ENCODE assay signal across 8 cellular contexts in the genomic region with DNA sequence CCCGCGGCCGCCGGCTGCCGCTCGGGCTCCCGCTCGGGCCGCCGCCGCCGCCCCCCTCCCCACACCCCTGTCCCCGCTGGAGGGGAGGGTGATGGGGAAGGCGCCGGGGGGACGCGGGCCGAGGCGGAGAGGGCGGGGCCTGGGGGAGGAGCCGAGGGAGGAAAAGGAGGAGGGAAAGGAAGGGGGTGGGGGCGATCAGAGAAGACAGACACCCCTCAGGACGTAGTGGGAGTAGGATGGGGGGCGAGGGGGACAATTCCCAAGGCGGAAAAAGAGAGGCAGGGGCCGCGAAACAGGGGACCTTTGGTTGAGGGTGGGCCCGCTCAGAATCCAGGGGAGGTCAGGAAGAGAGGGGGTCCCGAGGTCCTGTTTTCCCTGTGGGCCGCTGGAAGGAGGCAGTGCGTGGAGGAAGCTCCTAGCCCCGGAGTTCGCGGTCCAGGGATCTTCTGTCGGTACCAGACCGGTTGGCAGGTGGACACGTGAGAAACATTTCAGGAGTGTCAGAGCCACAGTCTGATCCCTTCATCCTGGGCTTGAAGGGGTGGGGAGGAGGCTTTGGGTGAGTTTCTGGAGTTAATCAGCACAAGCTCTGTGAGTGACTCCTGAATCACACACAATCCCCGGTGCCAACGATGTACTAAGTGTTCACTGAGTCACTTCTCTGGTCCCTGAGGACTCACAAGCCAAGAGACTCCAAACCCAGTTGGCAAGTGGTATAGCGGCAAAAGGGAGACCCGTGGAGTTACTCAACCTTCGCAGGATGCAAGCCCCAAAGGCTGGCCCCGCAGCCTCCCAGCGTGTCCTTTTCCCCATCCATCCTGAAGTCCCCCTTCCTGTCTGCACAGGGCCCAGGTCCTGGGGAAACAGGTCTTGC.
DNase-seq lines count a peak whose midpoint lies in the region; ATAC-seq lines count a peak whose summit lies in the region.

XYLT1 (minus strand) TSS at position 90 of the 874 bp plus-strand sequence. CDS start 164 bp downstream, outside the sequence.

- DNase-seq in NCI-H524 (lab: John Stamatoyannopoulos, UW) (peak; percentile 39 to 55), NCI-H524 treated with DMSO at 0.1 percent for 48 hours (lab: John Stamatoyannopoulos, UW) (no peak), T follicular helper cell (ENCODE audit: low read depth) (peak; percentile 40), astrocyte of the hippocampus (ENCODE audit: low read depth, low spot score) (peak; percentile 76), skeletal muscle cell (ENCODE audit: low read depth) (peak; percentile 95), foreskin melanocyte (no peak)

- H3K4me3 ChIP-seq in iPS-11a (ENCODE audit: low read depth, low read length) (peak within 1 kb of the TSS; percentile 57), skeletal muscle cell (ENCODE audit: low read depth, low read length) (peak within 1 kb of the TSS; percentile 91)

- ATAC-seq in GM21515 (IDR thresholded peaks at IDR 0.05; ENCODE audit: unreplicated experiment) = no peak

Comparison
In these comparisons a context has a peak if more than half of its experiments do, and no peak if none do; other contexts are left out.
1. DNase-seq: peak in NCI-H524 (2 of 2), T follicular helper cell (single experiment), astrocyte of the hippocampus (single experiment) and skeletal muscle cell (single experiment); none in NCI-H524 treated with DMSO at 0.1 percent for 48 hours (single experiment) and foreskin melanocyte (single experiment).